In genomic region chr4:20684852-20685763, GRCh38 we compare ENCODE assay signal across 1 cellular context.
TF ChIP-seq lines count a peak whose summit lies in the region.

No MANE protein-coding gene starts in this region.

TF ChIP-seq in HepG2, 621 proteins besides CTCF, POLR2A, EP300 and RAD21 (continued from another document):
- TF ChIP-seq HMGA1 (CRISPR knock-in tag; conservative IDR thresholded peaks at IDR 0.05) = no peak
